In genomic region chr3:195978585-195978984, GRCh38 we compare ENCODE assay signal across 7 cellular contexts.
A peak's percentile ranks its signal among the peaks of the same experiment; 100 is the strongest.
DNase-seq lines count a peak whose midpoint lies in the region; ATAC-seq, FAIRE-seq and TF ChIP-seq lines count a peak whose summit lies in the region.
"Not testable (repeated sequence)": the region's sequence is repeated elsewhere in the genome, so short reads cannot be mapped to it uniquely, and the experiment has no call there.

No MANE protein-coding gene starts in this region.

- not testable (repeated sequence) for H3K4me3 ChIP-seq in testis

- ATAC-seq in T-helper 17 cell = not testable (repeated sequence)
- ATAC-seq in activated CD8-positive, alpha-beta T cell treated with anti-CD3 and anti-CD28 coated beads for 36 hours = peak; percentile 69
- ATAC-seq in activated naive CD4-positive, alpha-beta T cell treated with anti-CD3 and anti-CD28 coated beads, Interleukin-2, amount 50 U/mL, for 72 hours = peak; percentile 83 to 85

- H3K36me3 ChIP-seq in testis (ENCODE audit: low read depth, missing control alignments) = not testable (repeated sequence)

- H3K36me3 Mint-ChIP-seq in T-helper 17 cell (ENCODE audit: low read depth); activated naive CD4-positive, alpha-beta T cell treated with anti-CD3 and anti-CD28 coated beads, Interleukin-2, amount 50 U/mL, for 72 hours: not testable (repeated sequence)
- peaks cover 21% of the 10 kb centered on the region for H3K36me3 Mint-ChIP-seq in activated CD8-positive, alpha-beta T cell treated with anti-CD3 and anti-CD28 coated beads for 36 hours (ENCODE audit: low read depth)

- intact Hi-C loops in activated CD8-positive, alpha-beta T cell treated with anti-CD3 and anti-CD28 coated beads for 36 hours (cut with micrococcal nuclease) = loop anchor here (10.0 kb wide), 1 partner anchor 304 kb away; no protein-coding TSS in a partner anchor
- intact Hi-C loops in testis (cut with DNase I; ENCODE audit: low total_unique reads) = not testable (repeated sequence)

- DNase-seq in H54 (ENCODE audit: insufficient read length, low spot score); T-helper 17 cell; activated CD8-positive, alpha-beta T cell treated with anti-CD3 and anti-CD28 coated beads for 36 hours; activated naive CD4-positive, alpha-beta T cell treated with anti-CD3 and anti-CD28 coated beads, Interleukin-2, amount 50 U/mL, for 72 hours (ENCODE audit: low spot score in 2 of 2): not testable (repeated sequence)
- peak; percentile 18 to 21 for DNase-seq in activated T-cell treated with anti-CD3 and anti-CD28 coated beads, Interleukin-2, amount 50 U/mL, for 48 hours
- DNase-seq in mesenteric fat pad (ENCODE audit: low spot score) = peak; percentile 35
- DNase-seq in testis = peak; percentile 2

- H3K4me1 ChIP-seq in testis = not testable (repeated sequence)

- H3K4me1 Mint-ChIP-seq in T-helper 17 cell; activated CD8-positive, alpha-beta T cell treated with anti-CD3 and anti-CD28 coated beads for 36 hours (ENCODE audit: low read depth): not testable (repeated sequence)

- H3K9me3 Mint-ChIP-seq in activated CD8-positive, alpha-beta T cell treated with anti-CD3 and anti-CD28 coated beads for 36 hours; activated naive CD4-positive, alpha-beta T cell treated with anti-CD3 and anti-CD28 coated beads, Interleukin-2, amount 50 U/mL, for 72 hours: not testable (repeated sequence)

- 79 to 83% methylated on average over 3 of the region's 11 CpGs for WGBS in testis, 2 donors

- TF ChIP-seq CTCF in activated CD8-positive, alpha-beta T cell treated with anti-CD3 and anti-CD28 coated beads for 36 hours (IDR thresholded peaks at IDR 0.05); testis (IDR thresholded peaks at IDR 0.05): not testable (repeated sequence)

- POLR2A ChIA-PET in activated CD8-positive, alpha-beta T cell treated with anti-CD3 and anti-CD28 coated beads for 36 hours (lab: Charles Lee) = not testable (repeated sequence)

- peak overlapping the region; percentile 39 for H3K27ac Mint-ChIP-seq in T-helper 17 cell
- not testable (repeated sequence) for H3K27ac Mint-ChIP-seq in activated CD8-positive, alpha-beta T cell treated with anti-CD3 and anti-CD28 coated beads for 36 hours
- H3K27ac Mint-ChIP-seq in activated naive CD4-positive, alpha-beta T cell treated with anti-CD3 and anti-CD28 coated beads, Interleukin-2, amount 50 U/mL, for 72 hours = peak overlapping the region in 1 of 2 donors; percentile 60

- not testable (repeated sequence) for TF ChIP-seq POLR2A in H54 (IDR thresholded peaks at IDR 0.05; ENCODE audit: low read depth, low read length); testis (IDR thresholded peaks at IDR 0.05)

- H3K27me3 Mint-ChIP-seq in T-helper 17 cell; activated CD8-positive, alpha-beta T cell treated with anti-CD3 and anti-CD28 coated beads for 36 hours: not testable (repeated sequence)

- not testable (repeated sequence) for H3K27ac ChIP-seq in testis

- not testable (repeated sequence) for H3K4me3 Mint-ChIP-seq in T-helper 17 cell; activated CD8-positive, alpha-beta T cell treated with anti-CD3 and anti-CD28 coated beads for 36 hours

- peak; percentile 77 for FAIRE-seq in H54 (lab: Jason Lieb, UNC)

- not testable (repeated sequence) for H3K9me3 ChIP-seq in T-helper 17 cell (ENCODE audit: control insufficient read depth, low read length, poor library complexity, severe bottlenecking); testis

- CTCF ChIA-PET in activated CD8-positive, alpha-beta T cell treated with anti-CD3 and anti-CD28 coated beads for 36 hours (lab: Charles Lee) = not testable (repeated sequence)

- H3K27me3 ChIP-seq in testis = not testable (repeated sequence)
